Comparison of ENCODE assay signal across 9 cellular contexts in the genomic region with DNA sequence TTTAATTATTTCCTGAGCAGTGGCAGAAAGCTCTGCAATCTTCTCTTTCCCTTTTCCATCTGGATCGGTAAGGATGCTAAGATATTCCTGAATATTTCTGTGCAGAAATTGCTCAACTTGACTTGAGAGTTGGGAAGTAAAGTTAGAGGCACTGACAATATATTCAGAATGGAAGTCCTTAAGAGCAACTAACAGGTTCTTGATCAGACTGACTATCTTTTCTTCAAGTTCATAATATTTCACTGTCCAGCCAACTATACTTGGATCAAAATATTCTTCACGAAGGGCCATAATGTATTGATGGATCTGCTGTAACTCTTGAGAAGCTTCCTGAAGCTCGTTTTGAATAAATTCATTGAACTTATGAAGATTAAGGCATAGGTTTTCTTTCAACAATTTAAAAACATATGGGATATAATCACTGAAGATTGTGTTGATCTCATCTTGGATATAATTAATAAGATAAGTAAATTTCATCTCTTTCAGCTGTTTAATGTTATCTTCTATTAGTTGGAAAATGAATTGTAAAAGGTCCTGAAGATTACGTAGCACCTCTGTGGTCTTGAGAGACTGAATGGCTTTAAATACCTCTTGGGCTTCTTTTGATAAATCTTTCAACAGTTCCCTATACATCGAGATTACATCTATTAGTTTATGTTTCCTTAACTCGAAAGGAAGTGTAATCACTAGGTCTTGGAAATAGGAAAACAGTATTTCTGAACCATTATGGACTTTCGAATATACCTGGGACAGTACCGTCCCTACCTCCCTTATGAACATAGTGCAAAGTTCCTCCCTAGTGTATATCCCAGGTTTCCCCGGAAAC. TPM values are rescaled to one million over a fixed set of nuclear protein-coding genes. Genes with fewer than 3 reads are reported as not detected.
"Had no signal": no experiment of that assay in that cellular context is flagged by ENCODE, and none has a peak within 500 bp of the region (broad histone marks: within the 10 kb centered on the region; RNA-seq: fewer than 3 reads in every experiment).

No MANE protein-coding gene starts in this region.

- DNase-seq: GDM1, GF-D8 had no signal

- ATAC-seq: GM12878 had no signal

- FAIRE-seq: G401.6, GM12878, GM12891, GM12892, GM18507, GM19239 had no signal

- H3K4me3 ChIP-seq: GM12878 had no signal

RNA-seq across cellular contexts. Expression of a gene that starts 41.7 kb away (rescaled TPM):
- total RNA-seq: G401 had no signal
- polyA plus RNA-seq: GM12878 had no signal
